3 cellular contexts compared by ENCODE assay signal in the genomic region with DNA sequence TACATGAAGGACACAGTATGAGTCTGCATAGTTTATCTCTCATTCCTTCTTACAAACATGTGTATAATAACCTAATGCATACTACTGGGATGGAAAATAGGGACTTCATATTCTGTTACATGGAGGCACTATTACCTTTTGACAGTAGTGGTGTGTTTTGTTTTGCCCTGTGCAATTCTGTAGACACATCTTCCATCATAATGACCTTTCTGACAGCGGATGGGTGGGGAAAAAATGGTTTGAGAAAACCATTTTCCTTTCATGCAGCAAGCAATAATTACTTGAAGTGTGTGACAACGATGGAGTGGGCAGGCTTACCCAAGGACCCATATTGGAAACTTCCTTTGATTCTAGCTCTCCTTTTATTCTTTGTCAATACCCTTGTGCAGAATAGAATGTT.
"Had no signal": no experiment of that assay in that cellular context is flagged by ENCODE, and none has a peak within 500 bp of the region (broad histone marks: within the 10 kb centered on the region; RNA-seq: fewer than 3 reads in every experiment).

No MANE protein-coding gene starts in this region.

- DNase-seq: IMR-90 had no signal

- H3K4me3 ChIP-seq: K562 had no signal

- H3K27ac ChIP-seq: HL-60 had no signal
